ENCODE assay signal across 8 cellular contexts in genomic region chr7:151315038-151315655, GRCh38. TPM values are rescaled to one million over a fixed set of nuclear protein-coding genes. Genes with fewer than 3 reads are reported as not detected.
DNase-seq lines count a peak whose midpoint lies in the region; ATAC-seq and TF ChIP-seq lines count a peak whose summit lies in the region.

No MANE protein-coding gene starts in this region.

- intact Hi-C loops in left ventricle myocardium superior (cut with micrococcal nuclease), result no loop called here
- intact Hi-C loops in sigmoid colon (cut with DNase I), result loop anchor here (1.0 to 10.0 kb wide), 3 partner anchors 35 to 440 kb away; no protein-coding TSS in a partner anchor

- no peak overlapping the region for H3K27ac ChIP-seq in sigmoid colon

- peaks cover 0 to 2% (median 0%) of the 10 kb centered on the region in 4 donors for H3K9me3 ChIP-seq in sigmoid colon

- DNase-seq in AG08396 (ENCODE audit: low spot score) (peak; percentile 77), NB4 (ENCODE audit: low read depth) (peak; percentile 83), T-helper 2 cell (peak in 4 of 5 experiments; percentile 52 to 76 (median 63)), amniotic epithelial cell (ENCODE audit: low read depth) (peak; percentile 37), left ventricle myocardium superior (no peak), sigmoid colon (peak; percentile 84)

- no peak for TF ChIP-seq POLR2A in NB4 (IDR thresholded peaks at IDR 0.05; ENCODE audit: extremely low read depth, insufficient read length)
- TF ChIP-seq POLR2A in sigmoid colon (IDR thresholded peaks at IDR 0.05), result no peak

- ATAC-seq in GM19023 (IDR thresholded peaks at IDR 0.05; ENCODE audit: unreplicated experiment) (peak; percentile 60), left ventricle myocardium superior (peak; percentile 86), HG03039 (IDR thresholded peaks at IDR 0.05; ENCODE audit: unreplicated experiment) (no peak)

- H3K4me1 ChIP-seq in sigmoid colon, result peaks cover 0 to 14% (median 4%) of the 10 kb centered on the region in 4 donors

- no peaks in the 10 kb centered on the region for H3K27me3 ChIP-seq in sigmoid colon

- no peak for TF ChIP-seq EP300 in sigmoid colon (IDR thresholded peaks at IDR 0.05)

- WGBS in sigmoid colon, 2 donors, result 26% methylated on average over 13 of the region's 13 CpGs

- no peaks in the 10 kb centered on the region for H3K36me3 ChIP-seq in sigmoid colon

- H3K4me3 ChIP-seq in NB4 (ENCODE audit: low read depth, low read length), result no peak overlapping the region
- no peak overlapping the region for H3K4me3 ChIP-seq in sigmoid colon

- TF ChIP-seq CTCF in NB4 (IDR thresholded peaks at IDR 0.05; ENCODE audit: low read depth, low read length) (peak; percentile 91), sigmoid colon (IDR thresholded peaks at IDR 0.05) (peak; percentile 41 to 87 (median 82))

RNA-seq across cellular contexts. Expression of gene NUB1, which starts 26.5 kb away (rescaled TPM):
- 36.5 TPM for total RNA-seq in left ventricle myocardium superior
- 10 to 100 TPM; 49.8 to 73.8 (median 64.5) TPM for total RNA-seq in sigmoid colon
- polyA plus RNA-seq in sigmoid colon, result 10 to 100 TPM; 36.6 to 50.1 (median 43.2) TPM
